23 cellular contexts compared by ENCODE assay signal in genomic region chr17:18381953-18382245, GRCh38. TPM values are rescaled to one million over a fixed set of nuclear protein-coding genes. Genes with fewer than 3 reads are reported as not detected.
"Had no signal": no experiment of that assay in that cellular context is flagged by ENCODE, and none has a peak within 500 bp of the region (broad histone marks: within the 10 kb centered on the region; RNA-seq: fewer than 3 reads in every experiment).

No MANE protein-coding gene starts in this region.

- H3K36me3 ChIP-seq: gastrocnemius medialis, heart left ventricle, tibial nerve, uterus had no signal

- H3K27ac ChIP-seq: gastrocnemius medialis, heart left ventricle, tibial nerve, uterus had no signal

- H3K4me3 ChIP-seq: gastrocnemius medialis, heart left ventricle, tibial nerve, uterus had no signal

- H3K4me3 Mint-ChIP-seq: activated T-helper 1 cell treated with anti-CD3 and anti-CD28 coated beads, Interleukin-12 subunit alpha, Interleukin-12 subunit beta, Interleukin-2, Interleukin-4 antibody, amounts not matched to agents 30 ng/mL and 10 ng/mL and 1 ng/mL, durations not matched to agents 14 hours and 24 hours and 36 hours; natural killer cell; stimulated activated naive CD8-positive, alpha-beta T cell treated with anti-CD3 and anti-CD28 coated beads, Interleukin-15, Interleukin-2, amounts not matched to agents 100 ng/mL and 50 ng/mL, for 24 hours; T-helper 1 cell treated with Interleukin-12 subunit alpha and Interleukin-12 subunit beta and Interleukin-4 antibody, amounts not matched to agents 30 μg/mL and 1 μg/mL, for 36 hours had no signal

- H3K36me3 Mint-ChIP-seq: natural killer cell had no signal

- H3K4me1 ChIP-seq: gastrocnemius medialis had no signal

- H3K9me3 ChIP-seq: gastrocnemius medialis, heart left ventricle, tibial nerve, uterus had no signal

- H3K27me3 ChIP-seq: uterus had no signal

- ATAC-seq: activated CD4-positive, CD25-positive, alpha-beta regulatory T cell treated with anti-CD3 and anti-CD28 coated beads, Interleukin-2, amount 50 U/mL, for 24 hours; esophagus mucosa; gastrocnemius medialis; heart left ventricle; left ventricle myocardium superior; natural killer cell had no signal

- H3K9me3 Mint-ChIP-seq: activated T-helper 1 cell treated with anti-CD3 and anti-CD28 coated beads, Interleukin-12 subunit alpha, Interleukin-12 subunit beta, Interleukin-2, Interleukin-4 antibody, amounts not matched to agents 30 ng/mL and 10 ng/mL and 1 ng/mL, durations not matched to agents 14 hours and 24 hours and 36 hours; natural killer cell; stimulated activated naive CD8-positive, alpha-beta T cell treated with anti-CD3 and anti-CD28 coated beads, Interleukin-15, Interleukin-2, amounts not matched to agents 100 ng/mL and 50 ng/mL, for 24 hours; T-helper 1 cell treated with Interleukin-12 subunit alpha and Interleukin-12 subunit beta and Interleukin-4 antibody, amounts not matched to agents 30 μg/mL and 1 μg/mL, for 36 hours had no signal

- DNase-seq: activated CD4-positive, alpha-beta T cell treated with anti-CD3 and anti-CD28 coated beads, Interleukin-2, amount 50 U/mL, for 4 hours; activated gamma-delta T cell treated with Interleukin-2 at 50 U/mL for 16 hours; aorta; cerebellar nuclear complex; cortex of kidney; effector CD4-positive, alpha-beta T cell; gastrocnemius medialis; heart left ventricle; kidney glomerular epithelial cell; left ventricle myocardium superior; natural killer cell; nucleus accumbens; retina; stimulated activated CD4-positive, alpha-beta T cell treated with anti-CD3 and anti-CD28 coated beads, Interleukin-12 subunit alpha, Interleukin-12 subunit beta, amount 100 ng/mL, for 4 hours; stimulated activated CD4-positive, alpha-beta T cell treated with anti-CD3 and anti-CD28 coated beads, Interleukin-1b, Interleukin-23, amount 100 ng/mL, for 48 hours; uterus had no signal

- H3K27ac Mint-ChIP-seq: activated T-helper 1 cell treated with anti-CD3 and anti-CD28 coated beads, Interleukin-12 subunit alpha, Interleukin-12 subunit beta, Interleukin-2, Interleukin-4 antibody, amounts not matched to agents 30 ng/mL and 10 ng/mL and 1 ng/mL, durations not matched to agents 14 hours and 24 hours and 36 hours; natural killer cell; stimulated activated naive CD8-positive, alpha-beta T cell treated with anti-CD3 and anti-CD28 coated beads, Interleukin-15, Interleukin-2, amounts not matched to agents 100 ng/mL and 50 ng/mL, for 24 hours; T-helper 1 cell treated with Interleukin-12 subunit alpha and Interleukin-12 subunit beta and Interleukin-4 antibody, amounts not matched to agents 30 μg/mL and 1 μg/mL, for 36 hours had no signal

RNA-seq across cellular contexts. Expression of gene EVPLL, which starts 4.3 kb away (rescaled TPM):
- total RNA-seq: activated CD8-positive, alpha-beta memory T cell treated with anti-CD3 and anti-CD28 coated beads for 36 hours; activated T-helper 1 cell treated with anti-CD3 and anti-CD28 coated beads, Interleukin-12 subunit alpha, Interleukin-12 subunit beta, Interleukin-2, Interleukin-4 antibody, amounts not matched to agents 30 ng/mL and 10 ng/mL and 1 ng/mL, durations not matched to agents 14 hours and 24 hours and 36 hours; aorta; gastrocnemius medialis; heart left ventricle; left ventricle myocardium superior; tibial nerve; uterus had no signal
- polyA plus RNA-seq: aorta, heart left ventricle had no signal
